Comparison of ENCODE assay signal across 34 cellular contexts in genomic region chr12:4189721-4190120, GRCh38.
"Had no signal": no experiment of that assay in that cellular context is flagged by ENCODE, and none has a peak within 500 bp of the region (broad histone marks: within the 10 kb centered on the region; RNA-seq: fewer than 3 reads in every experiment).

No MANE protein-coding gene starts in this region.

- H3K9me3 Mint-ChIP-seq: activated CD4-positive, alpha-beta T cell treated with anti-CD3 and anti-CD28 coated beads, Interleukin-2, amount 10 ng/mL, durations not matched to agents 24 days and 14 days; activated CD8-positive, alpha-beta T cell treated with anti-CD3 and anti-CD28 coated beads for 36 hours; activated naive CD8-positive, alpha-beta T cell treated with anti-CD3 and anti-CD28 coated beads, Interleukin-2, amount 50 U/mL, for 24 hours; activated T-cell treated with anti-CD3 and anti-CD28 coated beads, Interleukin-2, amount 50 U/mL, for 24 hours; T-cell had no signal

- H3K36me3 Mint-ChIP-seq: activated naive CD8-positive, alpha-beta T cell; T-cell had no signal

- ATAC-seq: activated CD8-positive, alpha-beta T cell treated with anti-CD3 and anti-CD28 coated beads for 36 hours; activated naive CD8-positive, alpha-beta T cell treated with anti-CD3 and anti-CD28 coated beads, Interleukin-2, amount 50 U/mL, for 24 hours; Right ventricle myocardium inferior; SK-N-SH treated with all-trans-retinoic acid at 6 μM for 48 hours; T-cell had no signal

- H3K4me2 ChIP-seq: PC-9 had no signal

- H3K27ac Mint-ChIP-seq: activated CD4-positive, alpha-beta T cell treated with anti-CD3 and anti-CD28 coated beads, Interleukin-2, amount 10 ng/mL, durations not matched to agents 24 days and 14 days; activated CD8-positive, alpha-beta T cell treated with anti-CD3 and anti-CD28 coated beads for 36 hours; activated naive CD8-positive, alpha-beta T cell; activated naive CD8-positive, alpha-beta T cell treated with anti-CD3 and anti-CD28 coated beads, Interleukin-2, amount 50 U/mL, for 24 hours; activated T-cell treated with anti-CD3 and anti-CD28 coated beads, Interleukin-2, amount 50 U/mL, for 24 hours; activated T-helper 2 cell treated with anti-CD3 and anti-CD28 coated beads, Interferon-gamma antibody, Interleukin-2, Interleukin-4, amounts not matched to agents 10 μg/mL and 5 μg/mL and 100 μg/mL, durations not matched to agents 14 hours and 24 hours and 36 hours; T-cell had no signal

- H3K27me3 ChIP-seq: brain microvascular endothelial cell had no signal

- H2AFZ ChIP-seq: PC-9 had no signal

- H3K4me3 ChIP-seq: PC-9 had no signal

- H3K27ac ChIP-seq: brain microvascular endothelial cell, PC-9, RWPE1, WERI-Rb-1 had no signal

- H3K36me3 ChIP-seq: brain microvascular endothelial cell, WERI-Rb-1 had no signal

- H3K4me1 Mint-ChIP-seq: activated CD4-positive, alpha-beta T cell treated with anti-CD3 and anti-CD28 coated beads, Interleukin-2, amount 10 ng/mL, durations not matched to agents 24 days and 14 days; activated naive CD8-positive, alpha-beta T cell treated with anti-CD3 and anti-CD28 coated beads, Interleukin-2, amount 50 U/mL, for 24 hours; T-cell had no signal

- H3K27me3 Mint-ChIP-seq: activated CD8-positive, alpha-beta T cell treated with anti-CD3 and anti-CD28 coated beads for 36 hours; activated naive CD8-positive, alpha-beta T cell; activated naive CD8-positive, alpha-beta T cell treated with anti-CD3 and anti-CD28 coated beads, Interleukin-2, amount 50 U/mL, for 24 hours; activated T-cell treated with anti-CD3 and anti-CD28 coated beads, Interleukin-2, amount 50 U/mL, for 24 hours; T-cell had no signal

- DNase-seq: activated CD4-positive, alpha-beta T cell treated with anti-CD3 and anti-CD28 coated beads, Interleukin-2, amount 50 U/mL, for 4 hours; activated CD8-positive, alpha-beta T cell treated with anti-CD3 and anti-CD28 coated beads for 36 hours; activated gamma-delta T cell; activated naive CD4-positive, alpha-beta T cell treated with Interleukin-2 at 50 U/mL for 16 hours; activated naive CD8-positive, alpha-beta T cell treated with anti-CD3 and anti-CD28 coated beads, Interleukin-2, amount 50 U/mL, for 24 hours; activated T-cell treated with anti-CD3 and anti-CD28 coated beads, Interleukin-2, amount 50 U/mL, for 24 hours; amniotic stem cell; aorta; brain microvascular endothelial cell; central memory CD4-positive, alpha-beta T cell; Karpas-422; KBM-7; NCI-H1048; NCI-H1105 treated with DMSO at 0.1 percent for 48 hours; NCI-H1436; NCI-H1694; NCI-H1930; NCI-H2081 treated with DMSO at 0.1 percent for 48 hours; NCI-H226; NCI-H446 treated with DMSO at 0.1 percent for 48 hours; NCI-H524 treated with DMSO at 0.1 percent for 48 hours; NK-92 treated with Interleukin-12 subunit alpha and Interleukin-12 subunit beta, amount 100 ng/mL, for 24 hours; PC-9; SIG-M5; T-cell; T-helper 2 cell; T-helper 9 cell; WERI-Rb-1 had no signal

- H3K4me3 Mint-ChIP-seq: activated CD4-positive, alpha-beta T cell treated with anti-CD3 and anti-CD28 coated beads, Interleukin-2, amount 10 ng/mL, durations not matched to agents 24 days and 14 days; activated CD8-positive, alpha-beta T cell treated with anti-CD3 and anti-CD28 coated beads for 36 hours; activated naive CD8-positive, alpha-beta T cell; activated naive CD8-positive, alpha-beta T cell treated with anti-CD3 and anti-CD28 coated beads, Interleukin-2, amount 50 U/mL, for 24 hours; activated T-cell treated with anti-CD3 and anti-CD28 coated beads, Interleukin-2, amount 50 U/mL, for 24 hours; T-cell had no signal
